In the genomic region with DNA sequence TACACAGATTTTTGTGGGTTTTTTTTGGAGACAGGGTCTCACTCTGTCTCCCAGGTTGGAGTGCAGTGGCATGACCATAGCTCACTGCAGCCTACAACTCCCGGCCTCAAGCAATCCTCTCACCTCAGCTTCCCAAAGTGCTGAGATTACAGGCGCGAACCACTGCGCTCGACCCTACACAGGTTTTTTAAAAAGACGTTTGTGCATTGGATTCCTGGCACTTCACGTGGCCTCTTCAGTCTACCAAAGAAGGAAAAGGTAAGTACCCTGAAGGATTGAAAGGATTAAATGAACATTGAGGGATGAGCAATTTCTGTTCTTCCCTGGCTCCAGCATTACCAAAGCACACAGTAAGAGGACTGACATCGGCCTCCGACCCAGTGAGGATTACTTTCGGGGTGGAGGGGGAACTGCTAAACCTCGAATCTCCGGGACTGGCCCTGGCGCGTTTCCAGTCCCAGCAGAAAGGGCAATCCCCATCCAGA, we compare ENCODE assay signal across 8 cellular contexts. TPM values are rescaled to one million over a fixed set of nuclear protein-coding genes. Genes with fewer than 3 reads are reported as not detected.
DNase-seq lines count a peak whose midpoint lies in the region; ATAC-seq, FAIRE-seq and TF ChIP-seq lines count a peak whose summit lies in the region.

No MANE protein-coding gene starts in this region.

- peak overlapping the region; percentile 93 to 96 (median 95) for H3K4me3 Mint-ChIP-seq in T-cell

- POLR2A ChIA-PET in T-cell (lab: Charles Lee), result interaction anchor here in 1 of 2 donors (0.6 to 0.7 kb wide), 2 partner anchors 13 to 1373 kb away, joined by 3 to 4 read pairs; no protein-coding TSS in a partner anchor

- no peaks in the 10 kb centered on the region for H3K27me3 Mint-ChIP-seq in T-cell

- H3K4me3 ChIP-seq in gastroesophageal sphincter, result peak overlapping the region; percentile 78 to 95
- H3K4me3 ChIP-seq in skeletal muscle tissue (ENCODE audit: low read length in 3 of 3), result peak overlapping the region; percentile 76 to 90 (median 86)

- in situ Hi-C loops in G401 (cut with HindIII; ENCODE audit: low sequenced_read_pairs), result no loop called here

- peaks cover 4% of the 10 kb centered on the region for H3K36me3 Mint-ChIP-seq in T-cell

- DNase-seq in T-cell (peak in 1 of 34 experiments; percentile 12), NCI-H748 treated with DMSO at 0.1 percent for 48 hours (lab: John Stamatoyannopoulos, UW) (no peak), GM12891 (ENCODE audit: insufficient read length, low spot score) (no peak), G401 (ENCODE audit: low spot score) (no peak), SW 1271 (lab: John Stamatoyannopoulos, UW) (no peak)

- no peak for FAIRE-seq in GM12891 (lab: Jason Lieb, UNC)

- TF ChIP-seq POLR2A in gastroesophageal sphincter (IDR thresholded peaks at IDR 0.05) (no peak), GM12891 (IDR thresholded peaks at IDR 0.05; ENCODE audit: low read depth, low read length) (no peak)

- TF ChIP-seq EP300 in gastroesophageal sphincter (IDR thresholded peaks at IDR 0.05), result no peak

- no peaks in the 10 kb centered on the region for H3K9me3 ChIP-seq in gastroesophageal sphincter
- no peaks in the 10 kb centered on the region for H3K9me3 ChIP-seq in skeletal muscle tissue (ENCODE audit: control insufficient read depth in 3 of 3, low read length in 3 of 3)

- no peaks in the 10 kb centered on the region for H3K36me3 ChIP-seq in gastroesophageal sphincter
- no peaks in the 10 kb centered on the region for H3K36me3 ChIP-seq in skeletal muscle tissue (ENCODE audit: control insufficient read depth in 3 of 3, insufficient read depth in 3 of 3, low read length in 3 of 3)

- no peaks in the 10 kb centered on the region for H3K9me3 Mint-ChIP-seq in T-cell

- peaks cover 64 to 67% (median 64%) of the 10 kb centered on the region in 3 donors for H3K4me1 Mint-ChIP-seq in T-cell

- peak overlapping the region; percentile 96 to 98 for H3K27ac Mint-ChIP-seq in T-cell

- H3K27ac ChIP-seq in gastroesophageal sphincter (peak overlapping the region; percentile 32 to 99 (median 94)), skeletal muscle tissue (ENCODE audit: low read depth, low read length) (peak overlapping the region; percentile 93)

- 0 to 8% methylated on average over 9 to 13 of the region's 14 CpGs for WGBS in gastroesophageal sphincter (ENCODE audit: low coverage in 1 of 2), 2 donors

- ATAC-seq in GM19351 (IDR thresholded peaks at IDR 0.05; ENCODE audit: unreplicated experiment) (peak; percentile 29), T-cell (replicated peaks in 1 of 4) (peak; percentile 1 to 5 (median 2)), gastroesophageal sphincter (no peak)

- peak overlapping the region; percentile 70 to 79 (median 77) for H3K9ac ChIP-seq in skeletal muscle tissue (ENCODE audit: low read depth in 1 of 3, low read length in 3 of 3)

- no peak for TF ChIP-seq CTCF in gastroesophageal sphincter (IDR thresholded peaks at IDR 0.05)

- CTCF ChIA-PET in T-cell (lab: Charles Lee), result interaction anchor here in 1 of 2 donors (0.7 to 1.4 kb wide), 4 partner anchors 10 to 1294 kb away, joined by 3 to 4 read pairs (median 4); a partner anchor contains a TSS

- H3K4me1 ChIP-seq in gastroesophageal sphincter (peaks cover 15 to 48% (median 20%) of the 10 kb centered on the region in 3 donors), skeletal muscle tissue (ENCODE audit: control insufficient read depth in 3 of 3, insufficient read depth in 3 of 3, low read length in 3 of 3) (peaks cover 18 to 31% (median 25%) of the 10 kb centered on the region in 3 donors)

- H3K27me3 ChIP-seq in gastroesophageal sphincter (no peaks in the 10 kb centered on the region), skeletal muscle tissue (ENCODE audit: control insufficient read depth in 3 of 3, insufficient read depth in 3 of 3, low read length in 3 of 3) (no peaks in the 10 kb centered on the region)

TF ChIP-seq in GM12891, 5 proteins besides CTCF, POLR2A, EP300 and RAD21:
- TF ChIP-seq SPI1 (IDR thresholded peaks at IDR 0.05; ENCODE audit: low read depth, low read length), result no peak

RNA-seq across cellular contexts. Expression of a gene that starts 0.6 kb away (rescaled TPM):
- total RNA-seq in T-cell (100 to 1,000 TPM; 198 to 233 (median 205) TPM), gastroesophageal sphincter (100 to 1,000 TPM; 127 to 143 (median 135) TPM), skeletal muscle tissue (51.7 TPM)
- polyA plus RNA-seq in GM12891 (2012; ENCODE audit: low read depth, missing spikeins), result 123 TPM
- total RNA-seq in G401 (2014; rRNA removed; shearing (Covaris generic)), result 96.3 and 138 TPM in 2 replicates

RNA-seq across cellular contexts. Expression of a gene that starts 24.9 kb away (rescaled TPM):
- total RNA-seq in T-cell (10 to 100 TPM; 45.6 to 66.2 (median 58.2) TPM), gastroesophageal sphincter (10 to 100 TPM in 1 of 4 donors, 1 to 10 TPM in 3; 2.2 to 13.5 (median 3.2) TPM), skeletal muscle tissue (1.0 TPM)
- 38.3 TPM for polyA plus RNA-seq in GM12891 (2012; ENCODE audit: low read depth, missing spikeins)
- 3.7 and 11.4 TPM in 2 replicates for total RNA-seq in G401 (2014; rRNA removed; shearing (Covaris generic))
